Comparison of ENCODE assay signal across 8 cellular contexts in genomic region chr1:89022167-89022959, GRCh38. TPM values are rescaled to one million over a fixed set of nuclear protein-coding genes. Genes with fewer than 3 reads are reported as not detected.
A peak's percentile ranks its signal among the peaks of the same experiment; 100 is the strongest.
DNase-seq lines count a peak whose midpoint lies in the region; ATAC-seq and TF ChIP-seq lines count a peak whose summit lies in the region.

TSS of gene GBP3 (minus strand) at chr1:89022866. CDS start at chr1:89020721, 2,145 bp downstream.

- H3K27me3 ChIP-seq in RWPE2 (ENCODE audit: insufficient read depth, poor library complexity, severe bottlenecking), result no peaks in the 10 kb centered on the region
- no peaks in the 10 kb centered on the region for H3K27me3 ChIP-seq in dorsolateral prefrontal cortex
- H3K27me3 ChIP-seq in mononuclear cell (ENCODE audit: insufficient read depth, low read length), result no peaks in the 10 kb centered on the region
- no peaks in the 10 kb centered on the region for H3K27me3 ChIP-seq in vagina

- TF ChIP-seq POLR2A in vagina (IDR thresholded peaks at IDR 0.05), result no peak

- peak within 1 kb of the TSS; percentile 92 for H3K27ac ChIP-seq in RWPE2 (ENCODE audit: poor library complexity, severe bottlenecking)
- H3K27ac ChIP-seq in dorsolateral prefrontal cortex, result peak within 1 kb of the TSS in 47 of 59 donors; percentile 3 to 80 (median 59)
- peak within 1 kb of the TSS; percentile 88 for H3K27ac ChIP-seq in vagina

- TF ChIP-seq CTCF in RWPE2 (IDR thresholded peaks at IDR 0.05; ENCODE audit: poor library complexity, severe bottlenecking), result no peak
- no peak for TF ChIP-seq CTCF in dorsolateral prefrontal cortex (IDR thresholded peaks at IDR 0.05 in 54 of 56, conservative IDR thresholded peaks at IDR 0.05 in 2 of 56; ENCODE audit: low read depth in 1 of 56, partially characterized antibody in 56 of 56)
- TF ChIP-seq CTCF in vagina (IDR thresholded peaks at IDR 0.05), result no peak

- ATAC-seq in GM19438 (IDR thresholded peaks at IDR 0.05; ENCODE audit: low read depth, unreplicated experiment) (peak; percentile 72), HG03558 (IDR thresholded peaks at IDR 0.05; ENCODE audit: extremely low read depth, unreplicated experiment) (peak; percentile 77), RWPE2 (ENCODE audit: low read depth) (peak; percentile 75)

- H3K4me3 ChIP-seq in RWPE2 (ENCODE audit: severe bottlenecking) (peak within 1 kb of the TSS; percentile 42), dorsolateral prefrontal cortex (peak within 1 kb of the TSS in 58 of 59 donors; percentile 2 to 61 (median 40)), mononuclear cell (ENCODE audit: low read length) (peak within 1 kb of the TSS; percentile 94), vagina (peak within 1 kb of the TSS; percentile 53)

- H3K9me3 ChIP-seq in RWPE2 (ENCODE audit: severe bottlenecking) (no peaks in the 10 kb centered on the region), mononuclear cell (ENCODE audit: low read depth, low read length) (no peaks in the 10 kb centered on the region), vagina (no peaks in the 10 kb centered on the region)

- H3K4me1 ChIP-seq in RWPE2 (ENCODE audit: insufficient read depth, poor library complexity, severe bottlenecking) (peaks cover 20% of the 10 kb centered on the region), mononuclear cell (ENCODE audit: insufficient read depth, low read length) (peaks cover 37% of the 10 kb centered on the region), vagina (peaks cover 42% of the 10 kb centered on the region)

- DNase-seq in COLO829 (ENCODE audit: low spot score) (peak; percentile 53), RWPE2 (ENCODE audit: low spot score) (no peak), dorsolateral prefrontal cortex (no peak), vagina (ENCODE audit: extremely low spot score in 2 of 2) (no peak), iPS-NIHi7 (ENCODE audit: extremely low spot score) (no peak)

- intact Hi-C loops in dorsolateral prefrontal cortex (cut with DNase I), result no loop called here
- intact Hi-C loops in vagina (cut with DNase I), result no loop called here

- H3K36me3 ChIP-seq in RWPE2 (ENCODE audit: low read depth), result peaks cover 27% of the 10 kb centered on the region
- peaks cover 0 to 9% of the 10 kb centered on the region in 2 donors for H3K36me3 ChIP-seq in vagina

RNA-seq across cellular contexts. Expression of gene GBP3, which starts in this region (rescaled TPM):
- total RNA-seq in dorsolateral prefrontal cortex, result 10 to 100 TPM in 8 of 120 experiments, 1 to 10 TPM in 108, under 1 TPM in 3, not detected in 1; 0.51 to 26.4 (median 4.8) TPM
- total RNA-seq in mononuclear cell, result 29.1 TPM
- total RNA-seq in vagina, result 6.9 TPM

Comparison
In these comparisons a context has a peak if more than half of its experiments do, and no peak if none do; other contexts are left out.
1. H3K4me3 ChIP-seq: peak in every context shown above with its lines; median percentile 94 in mononuclear cell; 53 in vagina; 42 in RWPE2; 40 in dorsolateral prefrontal cortex.